17 cellular contexts compared by ENCODE assay signal in genomic region chr4:69096111-69096656, GRCh38. TPM values are rescaled to one million over a fixed set of nuclear protein-coding genes. Genes with fewer than 3 reads are reported as not detected.
DNase-seq lines count a peak whose midpoint lies in the region; ATAC-seq, FAIRE-seq and TF ChIP-seq lines count a peak whose summit lies in the region.
"Had no signal": no experiment of that assay in that cellular context is flagged by ENCODE, and none has a peak within 500 bp of the region (broad histone marks: within the 10 kb centered on the region; RNA-seq: fewer than 3 reads in every experiment).

Gene UGT2B7, plus strand, starts transcription at chr4:69096474. Its CDS starts 47 bp downstream, at chr4:69096521.

- CTCF ChIA-PET in A549 (lab: Yijun Ruan, JAX) (no interaction called here), PC-3 (lab: Charles Lee) (no interaction called here)

- H4K91ac ChIP-seq in mesenchymal stem cell (ENCODE audit: low read length): no peak within 1 kb of the TSS

- H4K20me1 ChIP-seq in PC-3 (ENCODE audit: low read length): no peaks in the 10 kb centered on the region

- H3K4ac ChIP-seq in mesenchymal stem cell (ENCODE audit: low read depth in 1 of 2, low read length in 2 of 2): no peak within 1 kb of the TSS

- H3K79me1 ChIP-seq in mesenchymal stem cell (replicated peaks; ENCODE audit: low read length, poor library complexity, severe bottlenecking): peaks cover 3% of the 10 kb centered on the region

- H3K4me3 ChIP-seq in A549: 0 out of 3 replicates have a peak within 1 kb of the TSS, but pooled peaks have one; percentile 14
- H3K4me3 ChIP-seq in PC-3 (ENCODE audit: low read length): no peak within 1 kb of the TSS
- no peak within 1 kb of the TSS for H3K4me3 ChIP-seq in epithelial cell of esophagus (ENCODE audit: low read length)
- no peak within 1 kb of the TSS for H3K4me3 ChIP-seq in mesenchymal stem cell (ENCODE audit: insufficient read depth in 1 of 2, low read depth in 1 of 2, low read length in 2 of 2)
- H3K4me3 ChIP-seq in ascending aorta: no peak within 1 kb of the TSS
- H3K4me3 ChIP-seq: vagina had no signal

- intact Hi-C loops in PC-3 (cut with micrococcal nuclease): loop anchor here (5.0 to 10.0 kb wide), 8 partner anchors 54 to 751 kb away; partner anchors contain the start of gene UGT2A3
- intact Hi-C loops in ascending aorta (cut with DNase I): no loop called here

- H2BK120ac ChIP-seq in mesenchymal stem cell (ENCODE audit: low read depth, low read length): no peak within 1 kb of the TSS

- H4K8ac ChIP-seq in mesenchymal stem cell (ENCODE audit: low read length): no peak within 1 kb of the TSS

- peaks cover 17% of the 10 kb centered on the region for H3F3A ChIP-seq in PC-3 (ENCODE audit: low read length, unreplicated experiment)

- H3K9me3 ChIP-seq in A549: peaks cover 7% of the 10 kb centered on the region; the same call in 2 of the 3 replicates
- no peaks in the 10 kb centered on the region for H3K9me3 ChIP-seq in PC-3 (ENCODE audit: low read length)
- H3K9me3 ChIP-seq in mesenchymal stem cell (ENCODE audit: control insufficient read depth, low read length): no peaks in the 10 kb centered on the region
- H3K9me3 ChIP-seq in ascending aorta: no peaks in the 10 kb centered on the region
- H3K9me3 ChIP-seq: vagina had no signal

- no TSS peak for BruUV-seq in PC-3 (replicated peaks; lab: Mats Ljungman, UMichigan)

- no peak within 1 kb of the TSS for H3K23ac ChIP-seq in mesenchymal stem cell (ENCODE audit: low read length in 2 of 2)

- peak within 1 kb of the TSS in 1 of 2 experiments; percentile 54 for H3K18ac ChIP-seq in mesenchymal stem cell (ENCODE audit: low read depth in 1 of 2, low read length in 2 of 2)

- TF ChIP-seq EP300 in A549 (IDR thresholded peaks at IDR 0.05): peak; percentile 47 to 58; a peak in 3 of 5 replicates

- ATAC-seq in A549 (peak in 1 of 2 experiments; percentile 79; a peak in 3 of 6 replicates), PC-3 (no peak; the same call in 1 of the 2 replicates), HG03378 (IDR thresholded peaks at IDR 0.05; ENCODE audit: unreplicated experiment) (no peak), GM19452 (IDR thresholded peaks at IDR 0.05; ENCODE audit: unreplicated experiment) (no peak)
- ATAC-seq: right cardiac atrium had no signal

- no peak within 1 kb of the TSS for H2AFZ ChIP-seq in PC-3 (ENCODE audit: low read length)
- no peak within 1 kb of the TSS for H2AFZ ChIP-seq in mesenchymal stem cell (ENCODE audit: low read depth, low read length)

- H2BK5ac ChIP-seq in mesenchymal stem cell (ENCODE audit: low read depth, low read length, poor library complexity, severe bottlenecking): peak within 1 kb of the TSS; percentile 53

- H3K27me3 ChIP-seq in PC-3 (ENCODE audit: low read length): no peaks in the 10 kb centered on the region
- no peaks in the 10 kb centered on the region for H3K27me3 ChIP-seq in mesenchymal stem cell (ENCODE audit: control insufficient read depth in 1 of 2, insufficient read depth in 1 of 2, low read length in 2 of 2)
- no peaks in the 10 kb centered on the region for H3K27me3 ChIP-seq in ascending aorta
- H3K27me3 ChIP-seq: vagina had no signal

- TF ChIP-seq CTCF in A549 (IDR thresholded peaks at IDR 0.05) (no peak), PC-3 (conservative IDR thresholded peaks at IDR 0.05; ENCODE audit: low read depth, low read length) (no peak), epithelial cell of esophagus (IDR thresholded peaks at IDR 0.05; ENCODE audit: insufficient read depth, low read depth, low read length, missing control alignments) (no peak), D721Med (IDR thresholded peaks at IDR 0.05; ENCODE audit: insufficient read depth, missing control alignments) (no peak), ascending aorta (IDR thresholded peaks at IDR 0.05) (no peak)

- H3K9ac ChIP-seq in PC-3 (ENCODE audit: low read length) (peak within 1 kb of the TSS; percentile 11), mesenchymal stem cell (ENCODE audit: low read length) (no peak within 1 kb of the TSS)

- H3K27ac ChIP-seq in A549 (peak within 1 kb of the TSS; percentile 89 to 90), PC-3 (ENCODE audit: low read length) (peak within 1 kb of the TSS; percentile 89), mesenchymal stem cell (ENCODE audit: low read length, poor library complexity, severe bottlenecking) (peak within 1 kb of the TSS; percentile 91), ascending aorta (no peak within 1 kb of the TSS)
- H3K27ac ChIP-seq: vagina had no signal

- H3K36me3 ChIP-seq in PC-3 (ENCODE audit: low read depth, low read length) (no peaks in the 10 kb centered on the region), mesenchymal stem cell (ENCODE audit: control insufficient read depth in 1 of 2, insufficient read depth in 2 of 2, low read depth in 1 of 2, low read length in 2 of 2) (peaks cover 0 to 10% of the 10 kb centered on the region in 2 experiments), ascending aorta (no peaks in the 10 kb centered on the region)
- H3K36me3 ChIP-seq: vagina had no signal

- no peak within 1 kb of the TSS for H3K14ac ChIP-seq in mesenchymal stem cell (ENCODE audit: low read length in 2 of 2)

- peak in 1 of 2 experiments; percentile 74 for DNase-seq in A549 (ENCODE audit: low read depth in 1 of 2, low spot score in 1 of 2)
- peak; percentile 35 for DNase-seq in PC-3
- peak; percentile 85 for DNase-seq in epithelial cell of esophagus (ENCODE audit: low read depth)
- DNase-seq in mesenchymal stem cell: no peak
- DNase-seq in D721Med (ENCODE audit: insufficient read length, low spot score): no peak
- DNase-seq in ascending aorta (ENCODE audit: low spot score in 2 of 2): no peak
- DNase-seq: activated CD4-positive, CD25-positive, alpha-beta regulatory T cell; activated naive CD8-positive, alpha-beta T cell treated with anti-CD3 and anti-CD28 coated beads for 36 hours; CD4-positive, CD25-positive, alpha-beta regulatory T cell; central memory CD4-positive, alpha-beta T cell; NCI-H1436; right cardiac atrium; Right ventricle myocardium superior; stimulated activated CD4-positive, alpha-beta T cell treated with anti-CD3 and anti-CD28 coated beads, Interleukin-2, amount 100 ng/mL, for 24 hours had no signal

- H3K4me1 ChIP-seq in A549 (peaks cover 37% of the 10 kb centered on the region), PC-3 (ENCODE audit: insufficient read depth, low read length) (peaks cover 59% of the 10 kb centered on the region), mesenchymal stem cell (ENCODE audit: control insufficient read depth, insufficient read depth, low read depth, low read length) (peaks cover 7% of the 10 kb centered on the region), ascending aorta (no peaks in the 10 kb centered on the region)
- H3K4me1 ChIP-seq: vagina had no signal

- H2AK5ac ChIP-seq in mesenchymal stem cell (ENCODE audit: low read length, severe bottlenecking): no peak within 1 kb of the TSS

- H3K4me2 ChIP-seq in A549 (peak within 1 kb of the TSS; percentile 75), PC-3 (ENCODE audit: low read length) (peak within 1 kb of the TSS; percentile 51), mesenchymal stem cell (ENCODE audit: low read length, poor library complexity, severe bottlenecking) (no peak within 1 kb of the TSS)

- no peak; a peak in 1 of 5 replicates for TF ChIP-seq RAD21 in A549 (conservative IDR thresholded peaks at IDR 0.05 in 1 of 2, IDR thresholded peaks at IDR 0.05 in 1 of 2)

- POLR2A ChIA-PET in A549 (lab: Yijun Ruan, JAX) (interaction anchor here (1.4 kb wide), 1 partner anchor 364 kb away, joined by 3 read pairs; no protein-coding TSS in a partner anchor), PC-3 (lab: Charles Lee; ENCODE audit: unreplicated experiment) (interaction anchor here (0.7 kb wide), 1 partner anchor 532 kb away, joined by 5 read pairs; no protein-coding TSS in a partner anchor)

- FAIRE-seq in A549 (lab: Jason Lieb, UNC) (no peak), D721Med (lab: Jason Lieb, UNC) (no peak)

- no peaks in the 10 kb centered on the region for H3K79me2 ChIP-seq in PC-3 (ENCODE audit: low read length)

- H3K9me2 ChIP-seq in PC-3 (replicated peaks; ENCODE audit: low read length): no peaks in the 10 kb centered on the region

- TF ChIP-seq POLR2A in A549 (IDR thresholded peaks at IDR 0.05; ENCODE audit: low read length): no peak

- H2BK15ac ChIP-seq in mesenchymal stem cell (ENCODE audit: low read depth, poor library complexity, severe bottlenecking): no peak within 1 kb of the TSS

- peak within 1 kb of the TSS in 1 of 2 experiments; percentile 84 for H2BK12ac ChIP-seq in mesenchymal stem cell (ENCODE audit: low read length in 2 of 2)

TF ChIP-seq in A549, 52 proteins besides CTCF, POLR2A, EP300 and RAD21 (continues in another document):
- TF ChIP-seq JUNB (IDR thresholded peaks at IDR 0.05): peak; percentile 54; the same call in 1 of the 2 replicates
- TF ChIP-seq BCL3 (IDR thresholded peaks at IDR 0.05): peak; percentile 53; the same call in 2 of the 3 replicates
- TF ChIP-seq PBX3 (IDR thresholded peaks at IDR 0.05): no peak
- peak; percentile 88; the same call in 1 of the 2 replicates for TF ChIP-seq HOXB5 (CRISPR knock-in tag; IDR thresholded peaks at IDR 0.05)
- TF ChIP-seq CEBPB (IDR thresholded peaks at IDR 0.05): peak; percentile 65 to 71

RNA-seq across cellular contexts. Expression of gene UGT2B7, which starts in this region (rescaled TPM):
- polyA plus RNA-seq in A549 (2011; rRNA removed) (0.56 and 0.78 TPM in 2 replicates), A549 (2017; fragmentation: RNase III; extraction: RNeasy Plus Mini Kit Qiagen cat#74134 plus additional on column Dnase treatment) (0.22 to 0.51 TPM (median 0.30 TPM) in 3 replicates)
- 0.03 and 0.04 TPM in 2 replicates for polyA plus RNA-seq in A549 (2012; cell fraction: cytosol; rRNA removed)
- polyA plus RNA-seq in A549 (2012; cell fraction: nucleus; rRNA removed): 0.04 and 0.23 TPM in 2 replicates
- polyA minus RNA-seq in A549 (2011; rRNA and poly(A)+ RNA removed): 0.25 TPM in 1 of 2 replicates, not detected in the other
- total RNA-seq in PC-3 (2014; rRNA removed) (not detected in 2 replicates), ascending aorta (not detected)
- 0.03 TPM for polyA plus RNA-seq in mesenchymal stem cell (2013, experiment 1 of 2)
- polyA plus RNA-seq in mesenchymal stem cell (2013, experiment 2 of 2): 0.04 TPM
- total RNA-seq: activated naive CD8-positive, alpha-beta T cell treated with anti-CD3 and anti-CD28 coated beads for 36 hours; CD4-positive, CD25-positive, alpha-beta regulatory T cell; right cardiac atrium; Right ventricle myocardium superior; vagina had no signal
- polyA plus RNA-seq: CD4-positive, CD25-positive, alpha-beta regulatory T cell; right cardiac atrium had no signal

Comparison
In these comparisons a context has a peak if more than half of its experiments do, and no peak if none do; other contexts are left out.
1. Peak in DNase-seq, H3K27ac ChIP-seq, H3K9ac ChIP-seq and H3K4me2 ChIP-seq in PC-3; RNA of the gene not detected or under 1 TPM.
2. H3K27ac ChIP-seq: peak in A549 (2 of 2) and mesenchymal stem cell (single experiment); none in ascending aorta (0 of 2).